16 cellular contexts compared by ENCODE assay signal in the genomic region with DNA sequence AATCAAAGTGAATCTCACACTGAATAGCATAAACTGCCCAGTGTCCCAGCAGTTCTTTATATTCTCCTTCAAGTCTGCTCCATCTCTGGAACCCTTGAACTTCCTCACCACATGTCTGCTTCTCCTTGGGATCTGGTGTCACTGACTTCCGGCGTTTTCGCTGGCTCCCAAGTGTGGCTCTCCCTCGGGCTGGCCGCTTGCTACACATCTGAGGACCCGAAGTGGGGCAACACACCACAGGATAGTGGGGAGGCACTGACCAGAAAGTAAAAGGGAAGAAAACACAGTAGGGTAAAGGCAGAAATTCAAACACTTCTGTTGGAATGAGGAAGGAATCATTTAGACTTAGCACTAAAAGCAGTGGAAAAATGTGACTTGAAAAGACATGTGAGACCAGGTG. TPM values are rescaled to one million over a fixed set of nuclear protein-coding genes. Genes with fewer than 3 reads are reported as not detected.
"Had no signal": no experiment of that assay in that cellular context is flagged by ENCODE, and none has a peak within 500 bp of the region (broad histone marks: within the 10 kb centered on the region; RNA-seq: fewer than 3 reads in every experiment).

No MANE protein-coding gene starts in this region.

- H3K27ac ChIP-seq: tibial nerve, vagina, VCaP had no signal

- H3K9me3 ChIP-seq: tibial nerve, vagina had no signal

- DNase-seq: activated CD8-positive, alpha-beta memory T cell treated with anti-CD3 and anti-CD28 coated beads for 24 hours; activated effector memory CD4-positive, alpha-beta T cell treated with Interleukin-2 at 50 U/mL for 16 hours; aorta; left colon; naive B cell; retina; stimulated activated CD4-positive, alpha-beta T cell treated with anti-CD3 and anti-CD28 coated beads, Interleukin-12 subunit alpha, Interleukin-12 subunit beta, amount 100 ng/mL, for 4 hours; stimulated activated CD4-positive, alpha-beta T cell treated with anti-CD3 and anti-CD28 coated beads, Interleukin-2, amount 100 ng/mL, for 24 hours; substantia nigra; T-helper 1 cell had no signal

- H3K27me3 Mint-ChIP-seq: naive B cell had no signal

- H3K27me3 ChIP-seq: tibial nerve, vagina had no signal

- H3K4me3 ChIP-seq: tibial nerve, vagina had no signal

- ATAC-seq: esophagus mucosa, left colon, SK-N-SH treated with all-trans-retinoic acid at 6 μM for 48 hours had no signal

- H3K9me3 Mint-ChIP-seq: naive B cell had no signal

RNA-seq across cellular contexts. Expression of a gene that starts 24.8 kb away (rescaled TPM):
- total RNA-seq: mononuclear cell had no signal
